ENCODE assay signal across 20 cellular contexts in genomic region chr6:14187408-14187807, GRCh38.
"Had no signal": no experiment of that assay in that cellular context is flagged by ENCODE, and none has a peak within 500 bp of the region (broad histone marks: within the 10 kb centered on the region; RNA-seq: fewer than 3 reads in every experiment).

No MANE protein-coding gene starts in this region.

- DNase-seq: effector CD4-positive, alpha-beta T cell; endodermal cell; erythroblast; foreskin melanocyte; heart left ventricle; hippocampal formation; left colon; mammary epithelial cell; naive thymus-derived CD4-positive, alpha-beta T cell; spleen; stimulated activated CD4-positive, alpha-beta T cell treated with anti-CD3 and anti-CD28 coated beads, Interleukin-15, amount 100 ng/mL, for 24 hours; stimulated activated CD4-positive, alpha-beta T cell treated with anti-CD3 and anti-CD28 coated beads, Interleukin-2, amount 100 ng/mL, for 24 hours; stimulated activated CD4-positive, alpha-beta T cell treated with anti-CD3 and anti-CD28 coated beads, Interleukin-4, amount 100 ng/mL, for 4 hours; stimulated activated naive B cell treated with anti-CD40 and anti-IgM and Interleukin-4, amounts not matched to agents 10 μg/mL and 1 μg/mL and 100 μg/mL, for 72 hours; stimulated activated naive CD8-positive, alpha-beta T cell treated with anti-CD3 and anti-CD28 coated beads, Interleukin-15, amount 100 ng/mL, for 72 hours; testis had no signal

- H3K9me3 ChIP-seq: neutrophil, spleen, testis had no signal

- H3K36me3 ChIP-seq: heart left ventricle, neutrophil, spleen, tibial nerve had no signal

- H3K27me3 ChIP-seq: heart left ventricle, neutrophil, spleen, testis, tibial nerve had no signal

- H3K4me1 ChIP-seq: spleen, testis had no signal

- ATAC-seq: heart left ventricle; left colon; naive thymus-derived CD4-positive, alpha-beta T cell; sciatic nerve; stimulated activated naive B cell treated with anti-CD40 and anti-IgM and Interleukin-4, amounts not matched to agents 10 μg/mL and 1 μg/mL and 100 μg/mL, for 72 hours; stimulated activated naive CD8-positive, alpha-beta T cell treated with anti-CD3 and anti-CD28 coated beads, Interleukin-15, amount 100 ng/mL, for 72 hours had no signal

- H3K27ac ChIP-seq: coronary artery, heart left ventricle, neutrophil, spleen, testis, tibial nerve had no signal

- H3K4me3 ChIP-seq: coronary artery, heart left ventricle, spleen, testis, tibial nerve had no signal
